Comparison of ENCODE assay signal across 15 cellular contexts in the genomic region with DNA sequence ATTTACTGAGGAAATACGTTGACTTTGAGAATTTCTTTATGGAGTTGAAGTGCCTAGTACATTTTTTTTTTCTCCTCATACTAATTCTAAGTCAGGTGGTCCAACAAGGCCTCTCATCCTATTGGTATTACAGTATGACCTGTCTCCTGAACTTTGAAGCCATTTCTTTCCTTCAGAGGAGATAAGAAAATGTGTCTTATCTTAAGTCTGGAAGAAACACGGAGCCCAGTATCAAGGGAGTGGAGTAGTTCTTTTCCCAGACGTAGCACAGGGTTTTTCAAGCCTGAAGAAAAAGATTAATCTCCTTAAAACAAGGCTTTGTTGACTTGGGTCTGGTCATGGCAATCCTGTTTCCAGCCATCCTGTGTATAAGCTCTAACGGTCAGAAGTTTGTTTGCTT. TPM values are rescaled to one million over a fixed set of nuclear protein-coding genes. Genes with fewer than 3 reads are reported as not detected.
A peak's percentile ranks its signal among the peaks of the same experiment; 100 is the strongest.
DNase-seq lines count a peak whose midpoint lies in the region; TF ChIP-seq lines count a peak whose summit lies in the region.
"Had no signal": no experiment of that assay in that cellular context is flagged by ENCODE, and none has a peak within 500 bp of the region (broad histone marks: within the 10 kb centered on the region; RNA-seq: fewer than 3 reads in every experiment).

No MANE protein-coding gene starts in this region.

- TF ChIP-seq POLR2A in Peyer's patch (IDR thresholded peaks at IDR 0.05): peak; percentile 27 to 76

- 17% methylated on average over 4 of the region's 4 CpGs for WGBS in hepatocyte (ENCODE audit: low lambda C conversion rate, missing lambda C conversion rate)

- TF ChIP-seq CTCF in Peyer's patch (IDR thresholded peaks at IDR 0.05) (no peak), hepatocyte (IDR thresholded peaks at IDR 0.05; ENCODE audit: poor library complexity) (no peak)

- H3K36me3 ChIP-seq in Karpas-422 (ENCODE audit: insufficient read depth, low read length) (no peaks in the 10 kb centered on the region), Peyer's patch (no peaks in the 10 kb centered on the region), hepatocyte (replicated peaks; ENCODE audit: insufficient read depth, low read depth) (no peaks in the 10 kb centered on the region)

- H3K79me2 ChIP-seq in Karpas-422 (ENCODE audit: low read length): no peaks in the 10 kb centered on the region
- H3K79me2 ChIP-seq in hepatocyte: peaks cover 17% of the 10 kb centered on the region

- H3K4me3 ChIP-seq in Karpas-422 (ENCODE audit: low read length): no peak overlapping the region
- H3K4me3 ChIP-seq in Peyer's patch: peak overlapping the region in 2 of 4 donors; percentile 35 to 42
- no peak overlapping the region for H3K4me3 ChIP-seq in hepatocyte

- no peaks in the 10 kb centered on the region for H3K9me3 ChIP-seq in Karpas-422 (ENCODE audit: low read length)
- H3K9me3 ChIP-seq in Peyer's patch: no peaks in the 10 kb centered on the region
- H3K9me3 ChIP-seq in hepatocyte (ENCODE audit: low read depth): no peaks in the 10 kb centered on the region

- DNase-seq in Karpas-422 (no peak), Peyer's patch (no peak), hepatocyte (ENCODE audit: low spot score) (peak; percentile 52), amygdala (lab: John Stamatoyannopoulos, UW) (no peak), NCI-H524 (lab: John Stamatoyannopoulos, UW) (no peak)
- DNase-seq in stimulated activated CD4-positive, alpha-beta T cell treated with anti-CD3 and anti-CD28 coated beads, Interleukin-1b, Interleukin-23, amount 100 ng/mL, for 48 hours: no peak
- DNase-seq: CD8-positive, alpha-beta T cell; COR-L47; DMS153; DMS79 treated with DMSO at 0.1 percent for 48 hours; EL; GDM1; GOT3; H9 had no signal

- no peak overlapping the region for H3K9ac ChIP-seq in Karpas-422 (ENCODE audit: low read length)

- H3K27ac ChIP-seq in Karpas-422 (ENCODE audit: low read length) (no peak overlapping the region), Peyer's patch (peak overlapping the region in 2 of 4 donors; percentile 54 to 58), hepatocyte (peak overlapping the region; percentile 77)

- H3K4me1 ChIP-seq in Karpas-422 (ENCODE audit: low read length) (no peaks in the 10 kb centered on the region; the same call in 1 of the 2 replicates), Peyer's patch (no peaks in the 10 kb centered on the region), hepatocyte (ENCODE audit: insufficient read depth) (peaks cover 28% of the 10 kb centered on the region)

- H3K27me3 ChIP-seq in Karpas-422 (ENCODE audit: low read length): no peaks in the 10 kb centered on the region
- H3K27me3 ChIP-seq in Peyer's patch: no peaks in the 10 kb centered on the region
- no peaks in the 10 kb centered on the region for H3K27me3 ChIP-seq in hepatocyte

- no peak overlapping the region for H3K4me2 ChIP-seq in Karpas-422 (ENCODE audit: low read depth, low read length, poor library complexity, severe bottlenecking)
- H3K4me2 ChIP-seq in hepatocyte: peak overlapping the region; percentile 57

- H2AFZ ChIP-seq in Karpas-422 (ENCODE audit: low read length): peak overlapping the region; percentile 46; the same call in 1 of the 2 replicates
- H2AFZ ChIP-seq in hepatocyte: no peak overlapping the region

- no peaks in the 10 kb centered on the region for H3K9me2 ChIP-seq in Karpas-422 (replicated peaks; ENCODE audit: insufficient read depth, low read length)
- H3K9me2 ChIP-seq in hepatocyte (replicated peaks; ENCODE audit: insufficient read depth): no peaks in the 10 kb centered on the region

- H4K20me1 ChIP-seq in Karpas-422 (ENCODE audit: insufficient read depth, low read depth, low read length): no peaks in the 10 kb centered on the region
- H4K20me1 ChIP-seq in hepatocyte (ENCODE audit: insufficient read depth, poor library complexity, severe bottlenecking): no peaks in the 10 kb centered on the region

RNA-seq across cellular contexts. Expression of gene CPS1, which starts 11.6 kb away (rescaled TPM):
- 2.8 and 5.0 TPM in 2 replicates for total RNA-seq in Karpas-422 (2014; rRNA removed; shearing (Covaris generic); ENCODE audit: low replicate concordance)
- 100 to 1,000 TPM in 3 of 4 donors, 10 to 100 TPM in 1; 68.5 to 330 (median 222) TPM for total RNA-seq in Peyer's patch
- 587 and 618 TPM in 2 replicates for total RNA-seq in hepatocyte
- 145 and 239 TPM in 2 replicates for polyA plus RNA-seq in hepatocyte
- polyA plus RNA-seq: CD14-positive monocyte had no signal

Comparison
In these comparisons a context has a peak if more than half of its experiments do, and no peak if none do; other contexts are left out.
1. RNA of gene CPS1, which starts 11.6 kb away (total RNA-seq): 587 to 618 TPM in hepatocyte and 68.5 to 330 TPM in Peyer's patch; 2.8 to 5.0 TPM in Karpas-422; every median in the first group is over 10 times any median in the second.